Comparison of ENCODE assay signal across 15 cellular contexts in genomic region chr10:113056030-113056429, GRCh38.
A peak's percentile ranks its signal among the peaks of the same experiment; 100 is the strongest.
DNase-seq lines count a peak whose midpoint lies in the region; ATAC-seq and TF ChIP-seq lines count a peak whose summit lies in the region.
"Had no signal": no experiment of that assay in that cellular context is flagged by ENCODE, and none has a peak within 500 bp of the region (broad histone marks: within the 10 kb centered on the region; RNA-seq: fewer than 3 reads in every experiment).

No MANE protein-coding gene starts in this region.

- TF ChIP-seq CTCF in ascending aorta (IDR thresholded peaks at IDR 0.05) (no peak), uterus (IDR thresholded peaks at IDR 0.05) (no peak)

- H3K9ac ChIP-seq in HUES6 (ENCODE audit: low read length) = no peak overlapping the region

- H3K27ac ChIP-seq in HUES6 (ENCODE audit: low read depth, low read length) (peak overlapping the region; percentile 54; the same call in 1 of the 2 replicates), ascending aorta (peak overlapping the region; percentile 89 to 96), mesodermal cell (ENCODE audit: low read depth, low read length, severe bottlenecking) (peak overlapping the region; percentile 84), uterus (peak overlapping the region; percentile 80 to 82)

- H3K36me3 ChIP-seq in HUES6 (ENCODE audit: control insufficient read depth, insufficient read depth, low read length) (no peaks in the 10 kb centered on the region), ascending aorta (no peaks in the 10 kb centered on the region), mesodermal cell (ENCODE audit: control insufficient read depth, insufficient read depth, low read length) (peaks cover 13% of the 10 kb centered on the region), uterus (no peaks in the 10 kb centered on the region)
- H3K36me3 ChIP-seq: spleen had no signal

- no peak overlapping the region for H3K4me3 ChIP-seq in HUES6 (ENCODE audit: low read depth, low read length)
- no peak overlapping the region for H3K4me3 ChIP-seq in ascending aorta
- no peak overlapping the region for H3K4me3 ChIP-seq in mesodermal cell (ENCODE audit: extremely low read depth, insufficient read depth, low read length, poor library complexity, severe bottlenecking)
- no peak overlapping the region for H3K4me3 ChIP-seq in uterus
- H3K4me3 ChIP-seq: spleen had no signal

- H3K4me1 ChIP-seq in HUES6 (ENCODE audit: control insufficient read depth, insufficient read depth, low read length) (peaks cover 88% of the 10 kb centered on the region), ascending aorta (peaks cover 28 to 82% of the 10 kb centered on the region in 2 donors), mesodermal cell (ENCODE audit: control insufficient read depth, insufficient read depth, low read length, poor library complexity, severe bottlenecking) (peaks cover 89% of the 10 kb centered on the region), uterus (peaks cover 7 to 29% of the 10 kb centered on the region in 2 donors)

- no peak for ATAC-seq in HG02970 (IDR thresholded peaks at IDR 0.05; ENCODE audit: low FRiP score, unreplicated experiment)
- ATAC-seq: stimulated activated naive CD8-positive, alpha-beta T cell treated with anti-CD3 and anti-CD28 coated beads, Interleukin-15, Interleukin-2, amounts not matched to agents 100 U/mL and 50 U/mL, for 24 hours had no signal

- 82 to 100% methylated on average over 1 to 4 of the region's 5 CpGs for WGBS in mesodermal cell (ENCODE audit: insufficient coverage in 2 of 2), 2 experiments

- H3K27me3 ChIP-seq in HUES6 (ENCODE audit: control insufficient read depth, insufficient read depth, low read length) (no peaks in the 10 kb centered on the region), ascending aorta (no peaks in the 10 kb centered on the region), uterus (no peaks in the 10 kb centered on the region)
- H3K27me3 ChIP-seq: spleen had no signal

- intact Hi-C loops in ascending aorta (cut with DNase I) = loop anchor here (2.0 to 10.0 kb wide), 2 partner anchors 17 to 439 kb away; no protein-coding TSS in a partner anchor
- intact Hi-C loops in uterus (cut with DNase I; ENCODE audit: low total_unique reads) = loop anchor here (10.0 kb wide), 1 partner anchor 101 kb away; the partner anchor contains the start of gene TCF7L2

- DNase-seq in ascending aorta (ENCODE audit: low spot score in 2 of 2) (no peak), uterus (no peak), KG1 (lab: John Stamatoyannopoulos, UW) (no peak), NCI-H748 (lab: John Stamatoyannopoulos, UW; ENCODE audit: unreplicated experiment) (no peak)
- DNase-seq: activated effector memory CD4-positive, alpha-beta T cell treated with anti-CD3 and anti-CD28 coated beads, Interleukin-2, amount 50 U/mL, for 16 hours; DND-41; kidney; NCI-H2081 treated with DMSO at 0.1 percent for 48 hours; NCI-H526 treated with DMSO at 0.1 percent for 48 hours; posterior cingulate gyrus; spleen; stimulated activated naive CD8-positive, alpha-beta T cell treated with anti-CD3 and anti-CD28 coated beads, Interleukin-15, Interleukin-2, amounts not matched to agents 100 U/mL and 50 U/mL, for 24 hours had no signal

- H3K9me3 ChIP-seq in HUES6 (ENCODE audit: control insufficient read depth, insufficient read depth, low read depth, low read length) (no peaks in the 10 kb centered on the region), ascending aorta (no peaks in the 10 kb centered on the region), mesodermal cell (ENCODE audit: control insufficient read depth, low read length) (no peaks in the 10 kb centered on the region), uterus (no peaks in the 10 kb centered on the region)
- H3K9me3 ChIP-seq: spleen had no signal

- TF ChIP-seq POLR2A in uterus (IDR thresholded peaks at IDR 0.05) = no peak
